Comparison of ENCODE assay signal across 1 cellular context in the genomic region with DNA sequence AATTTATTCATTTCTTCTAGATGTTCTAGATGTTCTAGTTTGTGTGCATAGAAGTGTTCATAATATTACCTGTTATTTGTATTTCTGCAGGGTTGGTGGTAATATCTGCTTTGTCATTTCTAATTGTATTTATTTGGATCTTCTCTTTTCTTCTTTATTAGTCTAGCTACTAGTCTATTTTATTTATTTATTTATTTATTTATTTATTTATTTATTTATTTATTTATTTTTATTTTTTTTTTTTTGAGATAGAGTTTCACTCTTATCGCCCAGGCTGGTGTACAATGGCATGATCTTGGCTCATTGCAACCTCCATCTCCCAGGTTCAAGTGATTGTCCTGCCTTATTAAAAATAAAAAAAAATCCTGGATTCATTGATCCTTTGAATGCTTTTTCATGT.
TF ChIP-seq lines count a peak whose summit lies in the region.

No MANE protein-coding gene starts in this region.

TF ChIP-seq in HEK293, 187 proteins besides CTCF, POLR2A, EP300 and RAD21 (continued from another document and continues in another):
- TF ChIP-seq ZNF664 (tag by site-specific recombination; IDR thresholded peaks at IDR 0.05) (0 out of 2 replicates have a peak, but pooled peaks have one; percentile 14), ZNF202 (tag by site-specific recombination; IDR thresholded peaks at IDR 0.05; ENCODE audit: borderline replicate concordance) (peak; percentile 40; the same call in 1 of the 2 replicates), MYNN (tag by site-specific recombination; IDR thresholded peaks at IDR 0.05; ENCODE audit: borderline replicate concordance) (no peak), ZNF140 (tag by site-specific recombination; IDR thresholded peaks at IDR 0.05) (no peak), YY2 (tag by site-specific recombination; IDR thresholded peaks at IDR 0.05) (no peak), ZNF404 (tag by site-specific recombination; IDR thresholded peaks at IDR 0.05) (no peak), ZNF654 (tag by site-specific recombination; IDR thresholded peaks at IDR 0.05; ENCODE audit: low read depth) (peak; percentile 32), SP3 (tag by site-specific recombination; IDR thresholded peaks at IDR 0.05) (no peak), ZNF660 (tag by site-specific recombination; IDR thresholded peaks at IDR 0.05) (no peak), ZNF114 (tag by site-specific recombination; IDR thresholded peaks at IDR 0.05) (no peak), KLF10 (tag by site-specific recombination; IDR thresholded peaks at IDR 0.05) (no peak), ZNF239 (tag by site-specific recombination; IDR thresholded peaks at IDR 0.05) (no peak), ZNF155 (tag by site-specific recombination; IDR thresholded peaks at IDR 0.05) (no peak), ZNF621 (tag by site-specific recombination; IDR thresholded peaks at IDR 0.05) (no peak), ZNF16 (tag by site-specific recombination; IDR thresholded peaks at IDR 0.05; ENCODE audit: low read depth) (no peak), ZNF585B (tag by site-specific recombination; IDR thresholded peaks at IDR 0.05) (no peak), ZSCAN23 (tag by site-specific recombination; IDR thresholded peaks at IDR 0.05) (no peak), ZNF223 (tag by site-specific recombination; IDR thresholded peaks at IDR 0.05) (no peak), ZNF785 (tag by site-specific recombination; IDR thresholded peaks at IDR 0.05) (no peak), ZNF747 (tag by site-specific recombination; IDR thresholded peaks at IDR 0.05) (no peak), GLI2 (tag by site-specific recombination; IDR thresholded peaks at IDR 0.05; ENCODE audit: borderline replicate concordance, low read depth) (no peak), ZNF2 (tag by site-specific recombination; IDR thresholded peaks at IDR 0.05) (no peak), ZNF549 (tag by site-specific recombination; IDR thresholded peaks at IDR 0.05) (no peak), ZNF426 (tag by site-specific recombination; IDR thresholded peaks at IDR 0.05) (peak; percentile 92), ZNF629 (tag by site-specific recombination; IDR thresholded peaks at IDR 0.05) (0 out of 2 replicates have a peak, but pooled peaks have one; percentile 22)
- TF ChIP-seq, protein P1, sequence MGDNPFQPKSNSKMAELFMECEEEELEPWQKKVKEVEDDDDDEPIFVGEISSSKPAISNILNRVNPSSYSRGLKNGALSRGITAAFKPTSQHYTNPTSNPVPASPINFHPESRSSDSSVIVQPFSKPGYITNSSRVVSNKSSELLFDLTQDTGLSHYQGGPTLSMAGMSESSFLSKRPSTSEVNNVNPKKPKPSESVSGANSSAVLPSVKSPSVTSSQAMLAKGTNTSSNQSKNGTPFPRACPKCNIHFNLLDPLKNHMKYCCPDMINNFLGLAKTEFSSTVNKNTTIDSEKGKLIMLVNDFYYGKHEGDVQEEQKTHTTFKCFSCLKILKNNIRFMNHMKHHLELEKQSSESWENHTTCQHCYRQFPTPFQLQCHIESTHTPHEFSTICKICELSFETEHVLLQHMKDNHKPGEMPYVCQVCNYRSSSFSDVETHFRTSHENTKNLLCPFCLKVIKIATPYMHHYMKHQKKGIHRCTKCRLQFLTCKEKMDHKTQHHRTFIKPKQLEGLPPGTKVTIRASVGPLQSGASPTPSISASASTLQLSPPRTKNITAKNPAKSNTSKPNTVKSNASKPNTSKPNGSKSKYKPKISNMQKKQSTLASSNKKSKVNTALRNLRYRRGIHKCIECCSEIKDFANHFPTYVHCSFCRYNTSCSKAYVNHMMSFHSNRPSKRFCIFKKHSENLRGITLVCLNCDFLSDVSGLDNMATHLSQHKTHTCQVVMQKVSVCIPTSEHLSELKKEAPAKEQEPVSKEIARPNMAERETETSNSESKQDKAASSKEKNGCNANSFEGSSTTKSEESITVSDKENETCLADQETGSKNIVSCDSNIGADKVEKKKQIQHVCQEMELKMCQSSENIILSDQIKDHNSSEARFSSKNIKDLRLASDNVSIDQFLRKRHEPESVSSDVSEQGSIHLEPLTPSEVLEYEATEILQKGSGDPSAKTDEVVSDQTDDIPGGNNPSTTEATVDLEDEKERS (tag by site-specific recombination; IDR thresholded peaks at IDR 0.05): no peak
- TF ChIP-seq, protein P2, sequence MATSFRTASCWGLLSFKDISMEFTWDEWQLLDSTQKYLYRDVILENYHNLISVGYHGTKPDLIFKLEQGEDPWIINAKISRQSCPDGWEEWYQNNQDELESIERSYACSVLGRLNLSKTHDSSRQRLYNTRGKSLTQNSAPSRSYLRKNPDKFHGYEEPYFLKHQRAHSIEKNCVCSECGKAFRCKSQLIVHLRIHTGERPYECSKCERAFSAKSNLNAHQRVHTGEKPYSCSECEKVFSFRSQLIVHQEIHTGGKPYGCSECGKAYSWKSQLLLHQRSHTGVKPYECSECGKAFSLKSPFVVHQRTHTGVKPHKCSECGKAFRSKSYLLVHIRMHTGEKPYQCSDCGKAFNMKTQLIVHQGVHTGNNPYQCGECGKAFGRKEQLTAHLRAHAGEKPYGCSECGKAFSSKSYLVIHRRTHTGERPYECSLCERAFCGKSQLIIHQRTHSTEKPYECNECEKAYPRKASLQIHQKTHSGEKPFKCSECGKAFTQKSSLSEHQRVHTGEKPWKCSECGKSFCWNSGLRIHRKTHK (tag by site-specific recombination; IDR thresholded peaks at IDR 0.05): no peak
- TF ChIP-seq, protein P3, sequence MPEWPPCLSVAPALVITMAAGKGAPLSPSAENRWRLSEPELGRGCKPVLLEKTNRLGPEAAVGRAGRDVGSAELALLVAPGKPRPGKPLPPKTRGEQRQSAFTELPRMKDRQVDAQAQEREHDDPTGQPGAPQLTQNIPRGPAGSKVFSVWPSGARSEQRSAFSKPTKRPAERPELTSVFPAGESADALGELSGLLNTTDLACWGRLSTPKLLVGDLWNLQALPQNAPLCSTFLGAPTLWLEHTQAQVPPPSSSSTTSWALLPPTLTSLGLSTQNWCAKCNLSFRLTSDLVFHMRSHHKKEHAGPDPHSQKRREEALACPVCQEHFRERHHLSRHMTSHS (tag by site-specific recombination; IDR thresholded peaks at IDR 0.05): no peak
- TF ChIP-seq, protein P4, sequence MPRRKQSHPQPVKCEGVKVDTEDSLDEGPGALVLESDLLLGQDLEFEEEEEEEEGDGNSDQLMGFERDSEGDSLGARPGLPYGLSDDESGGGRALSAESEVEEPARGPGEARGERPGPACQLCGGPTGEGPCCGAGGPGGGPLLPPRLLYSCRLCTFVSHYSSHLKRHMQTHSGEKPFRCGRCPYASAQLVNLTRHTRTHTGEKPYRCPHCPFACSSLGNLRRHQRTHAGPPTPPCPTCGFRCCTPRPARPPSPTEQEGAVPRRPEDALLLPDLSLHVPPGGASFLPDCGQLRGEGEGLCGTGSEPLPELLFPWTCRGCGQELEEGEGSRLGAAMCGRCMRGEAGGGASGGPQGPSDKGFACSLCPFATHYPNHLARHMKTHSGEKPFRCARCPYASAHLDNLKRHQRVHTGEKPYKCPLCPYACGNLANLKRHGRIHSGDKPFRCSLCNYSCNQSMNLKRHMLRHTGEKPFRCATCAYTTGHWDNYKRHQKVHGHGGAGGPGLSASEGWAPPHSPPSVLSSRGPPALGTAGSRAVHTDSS (tag by site-specific recombination; IDR thresholded peaks at IDR 0.05): no peak
- TF ChIP-seq, protein P5, sequence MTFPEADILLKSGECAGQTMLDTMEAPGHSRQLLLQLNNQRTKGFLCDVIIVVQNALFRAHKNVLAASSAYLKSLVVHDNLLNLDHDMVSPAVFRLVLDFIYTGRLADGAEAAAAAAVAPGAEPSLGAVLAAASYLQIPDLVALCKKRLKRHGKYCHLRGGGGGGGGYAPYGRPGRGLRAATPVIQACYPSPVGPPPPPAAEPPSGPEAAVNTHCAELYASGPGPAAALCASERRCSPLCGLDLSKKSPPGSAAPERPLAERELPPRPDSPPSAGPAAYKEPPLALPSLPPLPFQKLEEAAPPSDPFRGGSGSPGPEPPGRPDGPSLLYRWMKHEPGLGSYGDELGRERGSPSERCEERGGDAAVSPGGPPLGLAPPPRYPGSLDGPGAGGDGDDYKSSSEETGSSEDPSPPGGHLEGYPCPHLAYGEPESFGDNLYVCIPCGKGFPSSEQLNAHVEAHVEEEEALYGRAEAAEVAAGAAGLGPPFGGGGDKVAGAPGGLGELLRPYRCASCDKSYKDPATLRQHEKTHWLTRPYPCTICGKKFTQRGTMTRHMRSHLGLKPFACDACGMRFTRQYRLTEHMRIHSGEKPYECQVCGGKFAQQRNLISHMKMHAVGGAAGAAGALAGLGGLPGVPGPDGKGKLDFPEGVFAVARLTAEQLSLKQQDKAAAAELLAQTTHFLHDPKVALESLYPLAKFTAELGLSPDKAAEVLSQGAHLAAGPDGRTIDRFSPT (tag by site-specific recombination; IDR thresholded peaks at IDR 0.05): no peak
- TF ChIP-seq, protein P6, sequence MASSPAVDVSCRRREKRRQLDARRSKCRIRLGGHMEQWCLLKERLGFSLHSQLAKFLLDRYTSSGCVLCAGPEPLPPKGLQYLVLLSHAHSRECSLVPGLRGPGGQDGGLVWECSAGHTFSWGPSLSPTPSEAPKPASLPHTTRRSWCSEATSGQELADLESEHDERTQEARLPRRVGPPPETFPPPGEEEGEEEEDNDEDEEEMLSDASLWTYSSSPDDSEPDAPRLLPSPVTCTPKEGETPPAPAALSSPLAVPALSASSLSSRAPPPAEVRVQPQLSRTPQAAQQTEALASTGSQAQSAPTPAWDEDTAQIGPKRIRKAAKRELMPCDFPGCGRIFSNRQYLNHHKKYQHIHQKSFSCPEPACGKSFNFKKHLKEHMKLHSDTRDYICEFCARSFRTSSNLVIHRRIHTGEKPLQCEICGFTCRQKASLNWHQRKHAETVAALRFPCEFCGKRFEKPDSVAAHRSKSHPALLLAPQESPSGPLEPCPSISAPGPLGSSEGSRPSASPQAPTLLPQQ (tag by site-specific recombination; IDR thresholded peaks at IDR 0.05): no peak
- TF ChIP-seq, protein P7, sequence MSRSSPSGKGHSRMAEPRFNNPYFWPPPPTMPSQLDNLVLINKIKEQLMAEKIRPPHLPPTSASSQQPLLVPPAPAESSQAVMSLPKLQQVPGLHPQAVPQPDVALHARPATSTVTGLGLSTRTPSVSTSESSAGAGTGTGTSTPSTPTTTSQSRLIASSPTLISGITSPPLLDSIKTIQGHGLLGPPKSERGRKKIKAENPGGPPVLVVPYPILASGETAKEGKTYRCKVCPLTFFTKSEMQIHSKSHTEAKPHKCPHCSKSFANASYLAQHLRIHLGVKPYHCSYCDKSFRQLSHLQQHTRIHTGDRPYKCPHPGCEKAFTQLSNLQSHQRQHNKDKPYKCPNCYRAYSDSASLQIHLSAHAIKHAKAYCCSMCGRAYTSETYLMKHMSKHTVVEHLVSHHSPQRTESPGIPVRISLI (tag by site-specific recombination; IDR thresholded peaks at IDR 0.05): no peak
- TF ChIP-seq, protein P8, sequence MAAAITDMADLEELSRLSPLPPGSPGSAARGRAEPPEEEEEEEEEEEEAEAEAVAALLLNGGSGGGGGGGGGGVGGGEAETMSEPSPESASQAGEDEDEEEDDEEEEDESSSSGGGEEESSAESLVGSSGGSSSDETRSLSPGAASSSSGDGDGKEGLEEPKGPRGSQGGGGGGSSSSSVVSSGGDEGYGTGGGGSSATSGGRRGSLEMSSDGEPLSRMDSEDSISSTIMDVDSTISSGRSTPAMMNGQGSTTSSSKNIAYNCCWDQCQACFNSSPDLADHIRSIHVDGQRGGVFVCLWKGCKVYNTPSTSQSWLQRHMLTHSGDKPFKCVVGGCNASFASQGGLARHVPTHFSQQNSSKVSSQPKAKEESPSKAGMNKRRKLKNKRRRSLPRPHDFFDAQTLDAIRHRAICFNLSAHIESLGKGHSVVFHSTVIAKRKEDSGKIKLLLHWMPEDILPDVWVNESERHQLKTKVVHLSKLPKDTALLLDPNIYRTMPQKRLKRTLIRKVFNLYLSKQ (tag by site-specific recombination; IDR thresholded peaks at IDR 0.05; ENCODE audit: borderline replicate concordance): 0 out of 2 replicates have a peak, but pooled peaks have one; percentile 31
- TF ChIP-seq, protein P9, sequence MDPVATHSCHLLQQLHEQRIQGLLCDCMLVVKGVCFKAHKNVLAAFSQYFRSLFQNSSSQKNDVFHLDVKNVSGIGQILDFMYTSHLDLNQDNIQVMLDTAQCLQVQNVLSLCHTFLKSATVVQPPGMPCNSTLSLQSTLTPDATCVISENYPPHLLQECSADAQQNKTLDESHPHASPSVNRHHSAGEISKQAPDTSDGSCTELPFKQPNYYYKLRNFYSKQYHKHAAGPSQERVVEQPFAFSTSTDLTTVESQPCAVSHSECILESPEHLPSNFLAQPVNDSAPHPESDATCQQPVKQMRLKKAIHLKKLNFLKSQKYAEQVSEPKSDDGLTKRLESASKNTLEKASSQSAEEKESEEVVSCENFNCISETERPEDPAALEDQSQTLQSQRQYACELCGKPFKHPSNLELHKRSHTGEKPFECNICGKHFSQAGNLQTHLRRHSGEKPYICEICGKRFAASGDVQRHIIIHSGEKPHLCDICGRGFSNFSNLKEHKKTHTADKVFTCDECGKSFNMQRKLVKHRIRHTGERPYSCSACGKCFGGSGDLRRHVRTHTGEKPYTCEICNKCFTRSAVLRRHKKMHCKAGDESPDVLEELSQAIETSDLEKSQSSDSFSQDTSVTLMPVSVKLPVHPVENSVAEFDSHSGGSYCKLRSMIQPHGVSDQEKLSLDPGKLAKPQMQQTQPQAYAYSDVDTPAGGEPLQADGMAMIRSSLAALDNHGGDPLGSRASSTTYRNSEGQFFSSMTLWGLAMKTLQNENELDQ (tag by site-specific recombination; IDR thresholded peaks at IDR 0.05; ENCODE audit: low read depth): no peak
- TF ChIP-seq, protein P10, sequence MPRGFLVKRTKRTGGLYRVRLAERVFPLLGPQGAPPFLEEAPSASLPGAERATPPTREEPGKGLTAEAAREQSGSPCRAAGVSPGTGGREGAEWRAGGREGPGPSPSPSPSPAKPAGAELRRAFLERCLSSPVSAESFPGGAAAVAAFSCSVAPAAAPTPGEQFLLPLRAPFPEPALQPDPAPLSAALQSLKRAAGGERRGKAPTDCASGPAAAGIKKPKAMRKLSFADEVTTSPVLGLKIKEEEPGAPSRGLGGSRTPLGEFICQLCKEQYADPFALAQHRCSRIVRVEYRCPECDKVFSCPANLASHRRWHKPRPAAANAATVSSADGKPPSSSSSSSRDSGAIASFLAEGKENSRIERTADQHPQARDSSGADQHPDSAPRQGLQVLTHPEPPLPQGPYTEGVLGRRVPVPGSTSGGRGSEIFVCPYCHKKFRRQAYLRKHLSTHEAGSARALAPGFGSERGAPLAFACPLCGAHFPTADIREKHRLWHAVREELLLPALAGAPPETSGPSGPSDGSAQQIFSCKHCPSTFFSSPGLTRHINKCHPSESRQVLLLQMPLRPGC (tag by site-specific recombination; IDR thresholded peaks at IDR 0.05): no peak
- TF ChIP-seq, protein P11, sequence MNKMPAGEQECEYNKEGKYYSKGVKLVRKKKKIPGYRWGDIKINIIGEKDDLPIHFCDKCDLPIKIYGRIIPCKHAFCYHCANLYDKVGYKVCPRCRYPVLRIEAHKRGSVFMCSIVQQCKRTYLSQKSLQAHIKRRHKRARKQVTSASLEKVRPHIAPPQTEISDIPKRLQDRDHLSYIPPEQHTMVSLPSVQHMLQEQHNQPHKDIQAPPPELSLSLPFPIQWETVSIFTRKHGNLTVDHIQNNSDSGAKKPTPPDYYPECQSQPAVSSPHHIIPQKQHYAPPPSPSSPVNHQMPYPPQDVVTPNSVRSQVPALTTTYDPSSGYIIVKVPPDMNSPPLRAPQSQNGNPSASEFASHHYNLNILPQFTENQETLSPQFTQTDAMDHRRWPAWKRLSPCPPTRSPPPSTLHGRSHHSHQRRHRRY (tag by site-specific recombination; IDR thresholded peaks at IDR 0.05): no peak
- TF ChIP-seq, protein P12, sequence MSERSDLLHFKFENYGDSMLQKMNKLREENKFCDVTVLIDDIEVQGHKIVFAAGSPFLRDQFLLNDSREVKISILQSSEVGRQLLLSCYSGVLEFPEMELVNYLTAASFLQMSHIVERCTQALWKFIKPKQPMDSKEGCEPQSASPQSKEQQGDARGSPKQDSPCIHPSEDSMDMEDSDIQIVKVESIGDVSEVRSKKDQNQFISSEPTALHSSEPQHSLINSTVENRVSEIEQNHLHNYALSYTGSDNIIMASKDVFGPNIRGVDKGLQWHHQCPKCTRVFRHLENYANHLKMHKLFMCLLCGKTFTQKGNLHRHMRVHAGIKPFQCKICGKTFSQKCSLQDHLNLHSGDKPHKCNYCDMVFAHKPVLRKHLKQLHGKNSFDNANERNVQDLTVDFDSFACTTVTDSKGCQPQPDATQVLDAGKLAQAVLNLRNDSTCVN (tag by site-specific recombination; optimal IDR thresholded peaks at IDR 0.05): no peak
